ENCODE assay signal across 11 cellular contexts in genomic region chr16:85151603-85152413, GRCh38. TPM values are rescaled to one million over a fixed set of nuclear protein-coding genes. Genes with fewer than 3 reads are reported as not detected.
DNase-seq lines count a peak whose midpoint lies in the region; ATAC-seq, FAIRE-seq and TF ChIP-seq lines count a peak whose summit lies in the region.
"Had no signal": no experiment of that assay in that cellular context is flagged by ENCODE, and none has a peak within 500 bp of the region (broad histone marks: within the 10 kb centered on the region; RNA-seq: fewer than 3 reads in every experiment).

No MANE protein-coding gene starts in this region.

- H3K36me3 ChIP-seq in GM12878 (ENCODE audit: control insufficient read depth in 2 of 2, insufficient read depth in 2 of 2, low read length in 1 of 2) = no peaks in the 10 kb centered on the region
- no peaks in the 10 kb centered on the region for H3K36me3 ChIP-seq in thyroid gland

- ATAC-seq in GM12878 = peak; percentile 84
- no peak for ATAC-seq in activated naive CD4-positive, alpha-beta T cell treated with anti-CD3 and anti-CD28 coated beads, Interleukin-2, amount 50 U/mL, for 72 hours

- H3K27me3 ChIP-seq in GM12878 (replicated peaks in 1 of 2; ENCODE audit: control insufficient read depth in 2 of 2, insufficient read depth in 2 of 2, low read length in 1 of 2) = no peaks in the 10 kb centered on the region
- no peaks in the 10 kb centered on the region for H3K27me3 ChIP-seq in thyroid gland

- intact Hi-C loops in GM12878 (cut with micrococcal nuclease; ENCODE audit: unreplicated experiment) = loop anchor here (2.0 kb wide), 1 partner anchor 75 kb away; no protein-coding TSS in a partner anchor
- intact Hi-C loops in thyroid gland (cut with DNase I) = no loop called here

- H3K4me1 ChIP-seq in GM12878 (ENCODE audit: control insufficient read depth, insufficient read depth, low read length) (0 out of 2 replicates have a peak, but pooled peaks cover 2% of the 10 kb centered on the region), thyroid gland (peaks cover 27 to 50% of the 10 kb centered on the region in 2 donors)

- no peaks in the 10 kb centered on the region for H3K79me2 ChIP-seq in GM12878 (ENCODE audit: control insufficient read depth, insufficient read depth, low read length)

- TSS peak; percentile 82 for BruUV-seq in GM12878 (replicated peaks; lab: Mats Ljungman, UMichigan)

- TF ChIP-seq CTCF in GM12878 (IDR thresholded peaks at IDR 0.05 in 2 of 3, conservative IDR thresholded peaks at IDR 0.05 in 1 of 3; ENCODE audit: control insufficient read depth in 2 of 3, extremely low read depth in 1 of 3, insufficient read depth in 1 of 3, low read depth in 3 of 3, low read length in 3 of 3) = no peak
- no peak for TF ChIP-seq CTCF in thyroid gland (IDR thresholded peaks at IDR 0.05)

- peak overlapping the region; percentile 4; the same call in 1 of the 2 replicates for H3K4me2 ChIP-seq in GM12878 (ENCODE audit: control insufficient read depth, insufficient read depth)
- H3K4me2 ChIP-seq: PC-9 had no signal

- no peaks in the 10 kb centered on the region for H4K20me1 ChIP-seq in GM12878 (ENCODE audit: control insufficient read depth, insufficient read depth)

- H3K9me3 Mint-ChIP-seq in activated naive CD4-positive, alpha-beta T cell treated with anti-CD3 and anti-CD28 coated beads, Interleukin-2, amount 50 U/mL, for 72 hours = no peaks in the 10 kb centered on the region

- 42% methylated on average over 21 of the region's 24 CpGs for WGBS in GM12878 (ENCODE audit: insufficient coverage, insufficient replicate concordance, low lambda C conversion rate, missing lambda C conversion rate)
- 65 to 69% methylated on average over 15 to 17 of the region's 24 CpGs for WGBS in thyroid gland, 2 donors

- CTCF ChIA-PET in GM12878 (lab: Yijun Ruan, JAX) = interaction anchor here (0.8 to 1.5 kb wide), 4 partner anchors 9 to 37 kb away, joined by 3 to 6 read pairs (median 4); no protein-coding TSS in a partner anchor

- SMC1A ChIA-PET in GM12878 (lab: Charles Lee; ENCODE audit: uncharacterized antibody, unreplicated experiment) = interaction anchor here (0.6 to 1.2 kb wide), 4 partner anchors 73 to 85 kb away, joined by 3 to 6 read pairs (median 3); no protein-coding TSS in a partner anchor

- peak; percentile 37 to 61 for DNase-seq in NCI-H2081 (lab: John Stamatoyannopoulos, UW)
- no peak for DNase-seq in NCI-H2081 treated with DMSO at 0.1 percent for 48 hours (lab: John Stamatoyannopoulos, UW)
- no peak for DNase-seq in GM12878 (ENCODE audit: low read depth, low spot score)
- DNase-seq in kidney glomerular epithelial cell (lab: John Stamatoyannopoulos, UW) = peak; percentile 21
- peak; percentile 77 to 78 for DNase-seq in thyroid gland
- no peak for DNase-seq in activated naive CD4-positive, alpha-beta T cell (lab: John Stamatoyannopoulos, UW)
- DNase-seq in activated naive CD4-positive, alpha-beta T cell treated with anti-CD3 and anti-CD28 coated beads, Interleukin-2, amount 50 U/mL, for 72 hours (ENCODE audit: low spot score in 2 of 2) = no peak
- no peak for DNase-seq in cerebellar nuclear complex (lab: John Stamatoyannopoulos, UW)

- H3K4me3 ChIP-seq in GM12878 = no peak overlapping the region
- no peak overlapping the region for H3K4me3 ChIP-seq in thyroid gland (replicated peaks in 1 of 3)
- H3K4me3 ChIP-seq: PC-9 had no signal

- H3K27ac ChIP-seq in GM12878 (ENCODE audit: control insufficient read depth, insufficient read depth) (no peak overlapping the region), thyroid gland (peak overlapping the region; percentile 6 to 44 (median 32))
- H3K27ac ChIP-seq: PC-9 had no signal

- in situ Hi-C loops in GM12878 (cut with MboI) = no loop called here

- no peak for FAIRE-seq in GM12878 (lab: Jason Lieb, UNC)
- FAIRE-seq: A204.1, islet of Langerhans had no signal

- H2AFZ ChIP-seq in GM12878 (ENCODE audit: control insufficient read depth, low read depth, low read length) = no peak overlapping the region; the same call in 1 of the 2 replicates
- H2AFZ ChIP-seq: PC-9 had no signal

- no peaks in the 10 kb centered on the region for H3K36me3 Mint-ChIP-seq in activated naive CD4-positive, alpha-beta T cell treated with anti-CD3 and anti-CD28 coated beads, Interleukin-2, amount 50 U/mL, for 72 hours

- no peak for TF ChIP-seq POLR2A in GM12878 (IDR thresholded peaks at IDR 0.05; ENCODE audit: low read depth, low read length)
- no peak for TF ChIP-seq POLR2A in thyroid gland (IDR thresholded peaks at IDR 0.05)

- TF ChIP-seq EP300 in GM12878 (IDR thresholded peaks at IDR 0.05; ENCODE audit: borderline replicate concordance in 1 of 2, control insufficient read depth in 1 of 2, low read depth in 2 of 2, low read length in 2 of 2) = no peak

- RAD21 ChIA-PET in GM12878 (lab: Charles Lee; ENCODE audit: unreplicated experiment) = interaction anchor here (0.7 to 2.6 kb wide), 3 partner anchors 22 to 75 kb away, joined by 3 to 16 read pairs (median 14); no protein-coding TSS in a partner anchor

- POLR2A ChIA-PET in GM12878 (lab: Charles Lee) = interaction anchor here (0.6 to 1.8 kb wide), 4 partner anchors 11 to 432 kb away, joined by 3 to 9 read pairs (median 5); no protein-coding TSS in a partner anchor

- H3K27ac Mint-ChIP-seq in activated naive CD4-positive, alpha-beta T cell treated with anti-CD3 and anti-CD28 coated beads, Interleukin-2, amount 50 U/mL, for 72 hours = peak overlapping the region in 1 of 2 donors; percentile 54

- no peak overlapping the region for H3K9ac ChIP-seq in GM12878 (ENCODE audit: control insufficient read depth, insufficient read depth, low read length)

- TF ChIP-seq RAD21 in GM12878 (IDR thresholded peaks at IDR 0.05; ENCODE audit: insufficient read depth, low read depth, low read length) = no peak

- H3K9me3 ChIP-seq in GM12878 (replicated peaks; ENCODE audit: control insufficient read depth, insufficient read depth, low read length) (no peaks in the 10 kb centered on the region), thyroid gland (no peaks in the 10 kb centered on the region)

TF ChIP-seq in GM12878, 131 proteins besides CTCF, POLR2A, EP300 and RAD21 (continues in another document):
- TF ChIP-seq NR2F1 (conservative IDR thresholded peaks at IDR 0.05) (0 out of 2 replicates have a peak, but pooled peaks have one; percentile 22), SMAD5 (IDR thresholded peaks at IDR 0.05; ENCODE audit: low read depth) (no peak), IRF5 (IDR thresholded peaks at IDR 0.05; ENCODE audit: borderline replicate concordance) (no peak), JUND (IDR thresholded peaks at IDR 0.05; ENCODE audit: low read depth, low read length) (peak; percentile 31; the same call in 1 of the 2 replicates), PML (IDR thresholded peaks at IDR 0.05; ENCODE audit: low read length) (no peak), SUZ12 (IDR thresholded peaks at IDR 0.05; ENCODE audit: unreplicated experiment) (no peak), GATAD2B (conservative IDR thresholded peaks at IDR 0.05; ENCODE audit: low read depth) (no peak), JUNB (IDR thresholded peaks at IDR 0.05) (peak; percentile 45; the same call in 1 of the 2 replicates), CHD2 (IDR thresholded peaks at IDR 0.05; ENCODE audit: borderline replicate concordance, low read depth, low read length) (no peak)

RNA-seq across cellular contexts. Expression of gene CIBAR2, which starts 39.5 kb away (rescaled TPM):
- total RNA-seq in GM12878 (2013; cell fraction: nucleolus; rRNA removed) = not detected in 2 replicates
- total RNA-seq in GM12878 (2014; rRNA removed) = 0.27 TPM in 1 of 2 replicates, not detected in the other
- total RNA-seq in GM12878 (2014; rRNA removed; fragmentation: Illumina TruSeq; extraction: Trizol) = not detected in 2 replicates
- total RNA-seq in GM12878 (2021) = not detected in 2 replicates
- polyA plus RNA-seq in GM12878 (2011; ENCODE audit: low read depth) = not detected
- not detected in 2 replicates for polyA plus RNA-seq in GM12878 (2011; rRNA removed)
- polyA plus RNA-seq in GM12878 (2011; cell fraction: cytosol; rRNA removed) = not detected in 2 replicates
- polyA plus RNA-seq in GM12878 (2011; cell fraction: nucleus; rRNA removed) = 0.07 TPM in 1 of 2 replicates, not detected in the other
- polyA plus RNA-seq in GM12878 (2012) = 0.44 and 0.88 TPM in 2 replicates
- 0.16 TPM in 1 of 2 replicates, not detected in the other for polyA plus RNA-seq in GM12878 (2014; fragmentation: Illumina TruSeq; extraction: Trizol)
- under 1 TPM; 0.05 to 0.07 TPM for polyA plus RNA-seq in GM12878 (2014; fragmentation: Nextera tagmentation; extraction: Ambion mirVana)
- 0.19 TPM in 1 of 2 replicates, not detected in the other for polyA plus RNA-seq in GM12878 (2014; rRNA removed)
- polyA plus RNA-seq in GM12878 (2016; fragmentation: Nextera tagmentation; extraction: Ambion mirVana) = not detected
- not detected in 2 replicates for polyA minus RNA-seq in GM12878 (2011; rRNA and poly(A)+ RNA removed)
- not detected in 2 replicates for polyA minus RNA-seq in GM12878 (2011; cell fraction: cytosol; rRNA and poly(A)+ RNA removed)
- not detected in 2 replicates for polyA minus RNA-seq in GM12878 (2011; cell fraction: nucleus; rRNA and poly(A)+ RNA removed)
- not detected for total RNA-seq in thyroid gland
- not detected for total RNA-seq in activated naive CD4-positive, alpha-beta T cell treated with anti-CD3 and anti-CD28 coated beads, Interleukin-2, amount 50 U/mL, for 72 hours
- total RNA-seq: PC-9 had no signal

Comparison
In these comparisons a context has a peak if more than half of its experiments do, and no peak if none do; other contexts are left out.
1. DNase-seq: peak in NCI-H2081 (2 of 2), kidney glomerular epithelial cell (single experiment) and thyroid gland (2 of 2); none in NCI-H2081 treated with DMSO at 0.1 percent for 48 hours (single experiment), GM12878 (single experiment), activated naive CD4-positive, alpha-beta T cell (0 of 4), activated naive CD4-positive, alpha-beta T cell treated with anti-CD3 and anti-CD28 coated beads, Interleukin-2, amount 50 U/mL, for 72 hours (0 of 2) and cerebellar nuclear complex (0 of 2).